Comparison of ENCODE assay signal across 11 cellular contexts in genomic region chr7:47573758-47574472, GRCh38. TPM values are rescaled to one million over a fixed set of nuclear protein-coding genes. Genes with fewer than 3 reads are reported as not detected.
DNase-seq lines count a peak whose midpoint lies in the region; TF ChIP-seq lines count a peak whose summit lies in the region.
"Had no signal": no experiment of that assay in that cellular context is flagged by ENCODE, and none has a peak within 500 bp of the region (broad histone marks: within the 10 kb centered on the region; RNA-seq: fewer than 3 reads in every experiment).

No MANE protein-coding gene starts in this region.

- in situ Hi-C loops in ACHN (cut with HindIII; ENCODE audit: low pct_ligation_motif_present, low pct_unique_long_range_greater_than_20kb, low sequenced_read_pairs), result no loop called here
- in situ Hi-C loops in mammary epithelial cell (cut with MboI; ENCODE audit: low sequenced_read_pairs in 2 of 2), result no loop called here

- POLR2A ChIA-PET in A673 (lab: Charles Lee; ENCODE audit: low non-redundant PET), result no interaction called here

- peak overlapping the region; percentile 83 for H3K27ac ChIP-seq in Karpas-422 (ENCODE audit: low read length)
- H3K27ac ChIP-seq in mammary epithelial cell (ENCODE audit: insufficient read depth, low read depth, low read length), result no peak overlapping the region
- H3K27ac ChIP-seq in A673 (ENCODE audit: low read depth, low read length, poor library complexity, severe bottlenecking), result no peak overlapping the region

- H3K27me3 ChIP-seq in Karpas-422 (ENCODE audit: low read length), result no peaks in the 10 kb centered on the region
- no peaks in the 10 kb centered on the region for H3K27me3 ChIP-seq in mammary epithelial cell (ENCODE audit: insufficient read depth, low read length)
- no peaks in the 10 kb centered on the region for H3K27me3 ChIP-seq in A673 (replicated peaks; ENCODE audit: insufficient read depth, low read depth, low read length, poor library complexity)

- H3K79me2 ChIP-seq in Karpas-422 (ENCODE audit: low read length) (peaks cover 97% of the 10 kb centered on the region), mammary epithelial cell (ENCODE audit: insufficient read depth, low read length) (peaks cover 52% of the 10 kb centered on the region)

- H3K4me2 ChIP-seq in Karpas-422 (ENCODE audit: low read depth, low read length, poor library complexity, severe bottlenecking) (peak overlapping the region; percentile 38), mammary epithelial cell (ENCODE audit: insufficient read depth, low read depth, low read length) (peak overlapping the region; percentile 32)

- H3K4me1 Mint-ChIP-seq in mesothelial cell of epicardium, result peaks cover 89% of the 10 kb centered on the region

- H3K4me1 ChIP-seq in Karpas-422 (ENCODE audit: low read length) (peaks cover 80% of the 10 kb centered on the region), mammary epithelial cell (ENCODE audit: insufficient read depth, low read length) (peaks cover 65% of the 10 kb centered on the region), A673 (ENCODE audit: insufficient read depth, low read length, poor library complexity, severe bottlenecking) (no peaks in the 10 kb centered on the region)

- H3K36me3 Mint-ChIP-seq in mesothelial cell of epicardium, result peaks cover 5% of the 10 kb centered on the region

- peak; percentile 86 for DNase-seq in ACHN
- DNase-seq in Karpas-422, result no peak
- no peak for DNase-seq in mammary epithelial cell
- DNase-seq in mesothelial cell of epicardium (ENCODE audit: low spot score in 2 of 2, unreplicated experiment in 2 of 2), result no peak
- no peak for DNase-seq in NCI-H774 (lab: John Stamatoyannopoulos, UW)
- no peak for DNase-seq in stimulated activated naive CD4-positive, alpha-beta T cell treated with Interleukin-2 at 50 U/mL for 16 hours (lab: John Stamatoyannopoulos, UW)
- DNase-seq in NCI-H1694 treated with DMSO at 0.1 percent for 48 hours (lab: John Stamatoyannopoulos, UW), result no peak
- no peak for DNase-seq in A673 (ENCODE audit: low spot score)
- DNase-seq: activated T-cell treated with anti-CD3 and anti-CD28 coated beads, Interleukin-2, amount 50 U/mL, for 24 hours; DMS79 treated with DMSO at 0.1 percent for 48 hours; retina had no signal

- H3K9me3 ChIP-seq in Karpas-422 (ENCODE audit: low read length) (no peaks in the 10 kb centered on the region), mammary epithelial cell (replicated peaks; ENCODE audit: insufficient read depth, low read length) (no peaks in the 10 kb centered on the region), A673 (ENCODE audit: low read depth, low read length, poor library complexity, severe bottlenecking) (no peaks in the 10 kb centered on the region)

- H3K9me2 ChIP-seq in Karpas-422 (replicated peaks; ENCODE audit: insufficient read depth, low read length), result no peaks in the 10 kb centered on the region

- CTCF ChIA-PET in mammary epithelial cell (lab: Charles Lee; ENCODE audit: low non-redundant PET) (no interaction called here), A673 (lab: Charles Lee) (no interaction called here)

- peak overlapping the region; percentile 45 for H3K4me3 Mint-ChIP-seq in mesothelial cell of epicardium
- H3K4me3 Mint-ChIP-seq: activated T-cell treated with anti-CD3 and anti-CD28 coated beads, Interleukin-2, amount 50 U/mL, for 24 hours had no signal

- H3K27ac Mint-ChIP-seq in mesothelial cell of epicardium, result peak overlapping the region; percentile 97
- H3K27ac Mint-ChIP-seq: activated T-cell treated with anti-CD3 and anti-CD28 coated beads, Interleukin-2, amount 50 U/mL, for 24 hours had no signal

- 16% methylated on average over 11 of the region's 11 CpGs for WGBS in mammary epithelial cell (ENCODE audit: low coverage, missing lambda C conversion rate)

- dilution Hi-C loops in mammary epithelial cell (cut with HindIII; ENCODE audit: low sequenced_read_pairs), result no loop called here

- no peak for TF ChIP-seq CTCF in mammary epithelial cell (conservative IDR thresholded peaks at IDR 0.05 in 1 of 2, IDR thresholded peaks at IDR 0.05 in 1 of 2; ENCODE audit: extremely low read depth in 1 of 2, insufficient read depth in 1 of 2, low read depth in 1 of 2, low read length in 2 of 2)
- TF ChIP-seq CTCF in mesothelial cell of epicardium (IDR thresholded peaks at IDR 0.05; ENCODE audit: unreplicated experiment), result no peak
- TF ChIP-seq CTCF in A673 (conservative IDR thresholded peaks at IDR 0.05; ENCODE audit: low read depth, low read length), result no peak

- H3K27me3 Mint-ChIP-seq in mesothelial cell of epicardium (ENCODE audit: low read depth), result no peaks in the 10 kb centered on the region

- H4K20me1 ChIP-seq in Karpas-422 (ENCODE audit: insufficient read depth, low read depth, low read length) (no peaks in the 10 kb centered on the region; the same call in 1 of the 2 replicates), mammary epithelial cell (ENCODE audit: insufficient read depth, low read length) (no peaks in the 10 kb centered on the region)

- H2AFZ ChIP-seq in Karpas-422 (ENCODE audit: low read length) (no peak overlapping the region), mammary epithelial cell (ENCODE audit: low read depth, low read length) (peak overlapping the region; percentile 49)

- peak overlapping the region; percentile 37 for H3K9ac ChIP-seq in Karpas-422 (ENCODE audit: low read length)
- H3K9ac ChIP-seq in mammary epithelial cell (ENCODE audit: insufficient read depth, low read length), result no peak overlapping the region

- intact Hi-C loops in mammary epithelial cell (cut with micrococcal nuclease) (loop anchor here (5.0 kb wide), 3 partner anchors 132 to 307 kb away; no protein-coding TSS in a partner anchor), A673 (cut with micrococcal nuclease; ENCODE audit: unreplicated experiment) (no loop called here)

- H3K36me3 ChIP-seq in Karpas-422 (ENCODE audit: insufficient read depth, low read length), result peaks cover 27% of the 10 kb centered on the region
- H3K36me3 ChIP-seq in mammary epithelial cell (ENCODE audit: insufficient read depth, low read length), result no peaks in the 10 kb centered on the region
- H3K36me3 ChIP-seq in A673 (ENCODE audit: insufficient read depth, low read length, poor library complexity, severe bottlenecking), result no peaks in the 10 kb centered on the region

- BruUV-seq in mammary epithelial cell (replicated peaks; lab: Mats Ljungman, UMichigan) (no TSS peak), A673 (replicated peaks; lab: Mats Ljungman, UMichigan) (no TSS peak)

- H3K4me3 ChIP-seq in Karpas-422 (ENCODE audit: low read length) (no peak overlapping the region), mammary epithelial cell (replicated peaks in 1 of 3; ENCODE audit: insufficient read depth in 1 of 3, low read depth in 2 of 3, low read length in 3 of 3) (no peak overlapping the region), A673 (ENCODE audit: low read depth, low read length, poor library complexity, severe bottlenecking) (no peak overlapping the region)

- no peaks in the 10 kb centered on the region for H3K9me3 Mint-ChIP-seq in mesothelial cell of epicardium
- H3K9me3 Mint-ChIP-seq: activated T-cell treated with anti-CD3 and anti-CD28 coated beads, Interleukin-2, amount 50 U/mL, for 24 hours had no signal

RNA-seq across cellular contexts. Expression of gene TNS3, which starts 8.0 kb away (rescaled TPM):
- 56.6 and 60.5 TPM in 2 replicates for total RNA-seq in Karpas-422 (2014; rRNA removed; shearing (Covaris generic); ENCODE audit: low replicate concordance)
- 10 to 100 TPM; 15.0 to 43.5 TPM for total RNA-seq in mammary epithelial cell
- polyA plus RNA-seq in mammary epithelial cell, result 12.9 TPM
- 27.8 TPM for polyA minus RNA-seq in mammary epithelial cell
- 427 to 461 TPM (median 452 TPM) in 3 replicates for total RNA-seq in mesothelial cell of epicardium
- 0.04 TPM in 1 of 2 replicates, not detected in the other for total RNA-seq in A673 (2021)

Comparison
In these comparisons a context has a peak if more than half of its experiments do, and no peak if none do; other contexts are left out.
1. RNA of gene TNS3, which starts 8.0 kb away (total RNA-seq): 427 to 461 TPM in mesothelial cell of epicardium, 56.6 to 60.5 TPM in Karpas-422 and 15.0 to 43.5 TPM in mammary epithelial cell; 0.04 TPM in A673; every median in the first group is over 10 times any median in the second.